In the genomic region with DNA sequence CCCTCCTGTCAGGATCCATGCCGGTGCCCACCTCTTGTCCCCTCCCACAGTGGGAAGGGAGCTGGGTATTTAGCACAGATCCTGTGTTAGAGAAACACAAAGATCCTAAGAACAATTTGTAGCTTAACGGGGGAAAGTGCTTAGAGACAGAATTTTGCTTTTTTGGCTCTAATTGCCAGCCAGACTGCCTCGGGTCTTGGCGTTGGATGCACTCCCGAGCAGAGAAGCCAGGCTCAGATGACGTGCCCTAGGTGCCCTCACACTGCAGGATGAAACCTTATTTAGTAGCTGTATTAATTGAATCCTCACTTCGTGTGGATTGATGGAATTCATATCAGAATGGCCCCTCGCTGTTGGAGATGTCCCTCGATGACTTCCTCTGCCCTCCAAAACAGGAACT, we compare ENCODE assay signal across 18 cellular contexts. TPM values are rescaled to one million over a fixed set of nuclear protein-coding genes. Genes with fewer than 3 reads are reported as not detected.
DNase-seq lines count a peak whose midpoint lies in the region; ATAC-seq and TF ChIP-seq lines count a peak whose summit lies in the region.
"Had no signal": no experiment of that assay in that cellular context is flagged by ENCODE, and none has a peak within 500 bp of the region (broad histone marks: within the 10 kb centered on the region; RNA-seq: fewer than 3 reads in every experiment).

No MANE protein-coding gene starts in this region.

- CTCF ChIA-PET in activated CD4-positive, alpha-beta T cell treated with anti-CD3 and anti-CD28 coated beads for 36 hours (lab: Charles Lee) = no interaction called here

- no peak overlapping the region for H4K8ac ChIP-seq in neuronal stem cell (ENCODE audit: low read depth, low read length)

- no peak overlapping the region for H3K14ac ChIP-seq in neuronal stem cell (ENCODE audit: low read length)

- peaks cover 28% of the 10 kb centered on the region for H3K27me3 Mint-ChIP-seq in activated CD4-positive, alpha-beta T cell treated with anti-CD3 and anti-CD28 coated beads for 36 hours

- no peak overlapping the region for H2BK12ac ChIP-seq in neuronal stem cell (ENCODE audit: low read length)

- ATAC-seq in activated CD4-positive, alpha-beta T cell treated with anti-CD3 and anti-CD28 coated beads for 36 hours = no peak
- ATAC-seq: GM23338 had no signal

- DNase-seq in G401 (ENCODE audit: low spot score) = peak; percentile 73
- peak; percentile 50 for DNase-seq in NCI-H2227 treated with DMSO at 0.1 percent for 48 hours (lab: John Stamatoyannopoulos, UW)
- DNase-seq in dorsolateral prefrontal cortex = peak in 1 of 10 donors; percentile 39
- DNase-seq in neuronal stem cell (ENCODE audit: low spot score) = no peak
- no peak for DNase-seq in vagina (ENCODE audit: extremely low spot score in 2 of 2)
- no peak for DNase-seq in testis
- DNase-seq in activated CD4-positive, alpha-beta T cell treated with anti-CD3 and anti-CD28 coated beads for 36 hours = no peak
- DNase-seq: ACHN; Calu3; CD4-positive, CD25-positive, alpha-beta regulatory T cell; DMS 273 treated with DMSO at 0.1 percent for 48 hours; DMS79; H9; IMR-90 had no signal

- no peak overlapping the region for H2AK5ac ChIP-seq in neuronal stem cell (ENCODE audit: low read depth, low read length)

- H3K4me1 Mint-ChIP-seq in activated CD4-positive, alpha-beta T cell treated with anti-CD3 and anti-CD28 coated beads for 36 hours = peaks cover 17% of the 10 kb centered on the region
- H3K4me1 Mint-ChIP-seq: GM23338, H9 had no signal

- no peak overlapping the region for H3K4ac ChIP-seq in neuronal stem cell (ENCODE audit: low read length)

- WGBS in neuronal stem cell (ENCODE audit: extremely low coverage in 2 of 2, insufficient read length in 2 of 2, insufficient replicate concordance in 1 of 2), 2 donors = no CpG with 5 or more reads among the region's 9 CpGs
- 35 to 53% methylated on average over 9 of the region's 9 CpGs for WGBS in testis, 2 donors

- no peak for TF ChIP-seq POLR2A in vagina (IDR thresholded peaks at IDR 0.05)
- TF ChIP-seq POLR2A in testis (IDR thresholded peaks at IDR 0.05) = no peak

- no peak overlapping the region for H2AFZ ChIP-seq in neuronal stem cell (ENCODE audit: low read length)
- H2AFZ ChIP-seq: GM23338 had no signal

- peak overlapping the region; percentile 8 for H3K18ac ChIP-seq in neuronal stem cell (ENCODE audit: low read length)

- H3K36me3 ChIP-seq in neuronal stem cell (replicated peaks in 1 of 2; ENCODE audit: control insufficient read depth in 2 of 2, insufficient read depth in 2 of 2, low read length in 2 of 2) (no peaks in the 10 kb centered on the region), vagina (no peaks in the 10 kb centered on the region), testis (ENCODE audit: low read depth, missing control alignments) (no peaks in the 10 kb centered on the region)
- H3K36me3 ChIP-seq: BLaER1 treated with 17β-estradiol and CSF1 and Interleukin-3, amounts not matched to agents 10 nM and 100 nM had no signal

- no peak overlapping the region for H3K27ac Mint-ChIP-seq in activated CD4-positive, alpha-beta T cell treated with anti-CD3 and anti-CD28 coated beads for 36 hours
- H3K27ac Mint-ChIP-seq: GM23338, H9 had no signal

- no peak overlapping the region for H4K91ac ChIP-seq in neuronal stem cell (ENCODE audit: low read depth, low read length, poor library complexity)

- peak overlapping the region in 38 of 59 donors; percentile 2 to 50 (median 28) for H3K4me3 ChIP-seq in dorsolateral prefrontal cortex
- H3K4me3 ChIP-seq in neuronal stem cell (ENCODE audit: low read length in 2 of 2) = no peak overlapping the region
- H3K4me3 ChIP-seq in vagina = no peak overlapping the region
- H3K4me3 ChIP-seq in testis = no peak overlapping the region
- H3K4me3 ChIP-seq: BLaER1 treated with 17β-estradiol and CSF1 and Interleukin-3, amounts not matched to agents 10 nM and 100 nM; GM23338 had no signal

- peaks cover 0 to 1% of the 10 kb centered on the region in 2 donors for H3K9me3 ChIP-seq in neuronal stem cell (replicated peaks in 1 of 2; ENCODE audit: control insufficient read depth in 2 of 2, insufficient read depth in 1 of 2, low read depth in 1 of 2, low read length in 2 of 2)
- H3K9me3 ChIP-seq in vagina = no peaks in the 10 kb centered on the region
- H3K9me3 ChIP-seq in testis = no peaks in the 10 kb centered on the region
- H3K9me3 ChIP-seq: BLaER1 treated with 17β-estradiol and CSF1 and Interleukin-3, amounts not matched to agents 10 nM and 100 nM had no signal

- peaks cover 2% of the 10 kb centered on the region for H3K9me3 Mint-ChIP-seq in activated CD4-positive, alpha-beta T cell treated with anti-CD3 and anti-CD28 coated beads for 36 hours (ENCODE audit: low read depth)
- H3K9me3 Mint-ChIP-seq: GM23338, H9 had no signal

- H3K23ac ChIP-seq in neuronal stem cell (ENCODE audit: low read depth, low read length, poor library complexity) = no peak overlapping the region

- H2BK120ac ChIP-seq in neuronal stem cell (ENCODE audit: low read depth, low read length) = no peak overlapping the region

- no peak overlapping the region for H3K9ac ChIP-seq in neuronal stem cell (ENCODE audit: low read depth, low read length, poor library complexity)
- H3K9ac ChIP-seq: BLaER1 treated with 17β-estradiol and CSF1 and Interleukin-3, amounts not matched to agents 10 nM and 100 nM had no signal

- POLR2A ChIA-PET in activated CD4-positive, alpha-beta T cell treated with anti-CD3 and anti-CD28 coated beads for 36 hours (lab: Charles Lee) = no interaction called here

- no peak for TF ChIP-seq CTCF in dorsolateral prefrontal cortex (IDR thresholded peaks at IDR 0.05 in 54 of 56, conservative IDR thresholded peaks at IDR 0.05 in 2 of 56; ENCODE audit: low read depth in 1 of 56, partially characterized antibody in 56 of 56)
- no peak for TF ChIP-seq CTCF in vagina (IDR thresholded peaks at IDR 0.05)
- no peak for TF ChIP-seq CTCF in testis (IDR thresholded peaks at IDR 0.05)

- no peak overlapping the region for H2BK15ac ChIP-seq in neuronal stem cell (ENCODE audit: low read length)

- H3K4me2 ChIP-seq in neuronal stem cell (ENCODE audit: insufficient read depth, low read length, poor library complexity, severe bottlenecking) = no peak overlapping the region
- H3K4me2 ChIP-seq: BLaER1 treated with 17β-estradiol and CSF1 and Interleukin-3, amounts not matched to agents 10 nM and 100 nM; GM23338 had no signal

- H3K4me1 ChIP-seq in neuronal stem cell (ENCODE audit: control insufficient read depth in 2 of 2, insufficient read depth in 1 of 2, low read depth in 1 of 2, low read length in 2 of 2) (peaks cover 0 to 5% of the 10 kb centered on the region in 2 donors), vagina (no peaks in the 10 kb centered on the region), testis (no peaks in the 10 kb centered on the region)

- H3K27ac ChIP-seq in dorsolateral prefrontal cortex (no peak overlapping the region), neuronal stem cell (replicated peaks; ENCODE audit: low read length) (no peak overlapping the region), vagina (no peak overlapping the region), testis (peak overlapping the region in 1 of 2 donors; percentile 14)
- H3K27ac ChIP-seq: BLaER1 treated with 17β-estradiol and CSF1 and Interleukin-3, amounts not matched to agents 10 nM and 100 nM had no signal

- in situ Hi-C loops in G401 (cut with HindIII; ENCODE audit: low sequenced_read_pairs) = no loop called here

- H3K79me1 ChIP-seq in neuronal stem cell (ENCODE audit: low read depth, low read length) = no peaks in the 10 kb centered on the region

- H2BK5ac ChIP-seq in neuronal stem cell (ENCODE audit: low read length) = no peak overlapping the region

- H3K36me3 Mint-ChIP-seq in activated CD4-positive, alpha-beta T cell treated with anti-CD3 and anti-CD28 coated beads for 36 hours (ENCODE audit: low read depth) = no peaks in the 10 kb centered on the region
- H3K36me3 Mint-ChIP-seq: CD4-positive, CD25-positive, alpha-beta regulatory T cell had no signal

- peaks cover 0 to 74% (median 16%) of the 10 kb centered on the region in 45 donors for H3K27me3 ChIP-seq in dorsolateral prefrontal cortex
- peaks cover 0 to 8% (median 0%) of the 10 kb centered on the region in 3 experiments for H3K27me3 ChIP-seq in neuronal stem cell (ENCODE audit: control insufficient read depth in 3 of 3, insufficient read depth in 3 of 3, low read depth in 1 of 3, low read length in 3 of 3)
- no peaks in the 10 kb centered on the region for H3K27me3 ChIP-seq in vagina
- no peaks in the 10 kb centered on the region for H3K27me3 ChIP-seq in testis
- H3K27me3 ChIP-seq: BLaER1 treated with 17β-estradiol and CSF1 and Interleukin-3, amounts not matched to agents 10 nM and 100 nM had no signal

- intact Hi-C loops in dorsolateral prefrontal cortex (cut with DNase I) (no loop called here), vagina (cut with DNase I) (no loop called here), testis (cut with DNase I; ENCODE audit: low total_unique reads) (no loop called here)
- intact Hi-C loops in activated CD4-positive, alpha-beta T cell treated with anti-CD3 and anti-CD28 coated beads for 36 hours (cut with DNase I, micrococcal nuclease) = no loop called here

- no peak overlapping the region for H3K4me3 Mint-ChIP-seq in activated CD4-positive, alpha-beta T cell treated with anti-CD3 and anti-CD28 coated beads for 36 hours
- H3K4me3 Mint-ChIP-seq: CD4-positive, CD25-positive, alpha-beta regulatory T cell; GM23338; H9 had no signal

RNA-seq across cellular contexts. Expression of a gene that starts 22.5 kb away (rescaled TPM):
- total RNA-seq in G401 (2014; rRNA removed; shearing (Covaris generic)) = not detected in 2 replicates
- total RNA-seq in dorsolateral prefrontal cortex (10 to 100 TPM; 14.0 to 73.0 (median 30.3) TPM), vagina (52.5 TPM), testis (100 to 1,000 TPM in 1 of 2 donors, 10 to 100 TPM in 1; 84.6 to 112 TPM)
- polyA plus RNA-seq in neuronal stem cell (2013, experiment 1 of 2) = 8.2 TPM
- polyA plus RNA-seq in neuronal stem cell (2013, experiment 2 of 2) = 8.4 TPM
- polyA plus RNA-seq in testis (ENCODE audit: insufficient read depth, low read depth, low replicate concordance) = 22.0 TPM
- 10 to 100 TPM; 66.9 to 71.4 TPM for total RNA-seq in activated CD4-positive, alpha-beta T cell treated with anti-CD3 and anti-CD28 coated beads for 36 hours
- total RNA-seq: A172, HT-29 had no signal

Comparison
In these comparisons a context has a peak if more than half of its experiments do, and no peak if none do; other contexts are left out.
1. DNase-seq: peak in G401 (single experiment) and NCI-H2227 treated with DMSO at 0.1 percent for 48 hours (single experiment); none in neuronal stem cell (single experiment), vagina (0 of 2), testis (single experiment) and activated CD4-positive, alpha-beta T cell treated with anti-CD3 and anti-CD28 coated beads for 36 hours (single experiment).
2. H3K4me3 ChIP-seq: peak in dorsolateral prefrontal cortex (38 of 59); none in neuronal stem cell (0 of 2), vagina (0 of 2) and testis (0 of 2).
3. RNA of a gene that starts 22.5 kb away (total RNA-seq): 84.6 to 112 TPM in testis, 66.9 to 71.4 TPM in activated CD4-positive, alpha-beta T cell treated with anti-CD3 and anti-CD28 coated beads for 36 hours, 52.5 TPM in vagina (single experiment) and 14.0 to 73.0 TPM in dorsolateral prefrontal cortex; not detected in G401; every median in the first group is over 10 times any median in the second.